In genomic region chr12:131425468-131425867, GRCh38 we compare ENCODE assay signal across 1 cellular context.
TF ChIP-seq lines count a peak whose summit lies in the region.

No MANE protein-coding gene starts in this region.

TF ChIP-seq in K562, 482 proteins besides CTCF, POLR2A, EP300 and RAD21 (continued from another document):
- TF ChIP-seq ATF3 (IDR thresholded peaks at IDR 0.05) (peak; percentile 8; the same call in 1 of the 2 replicates), ATF3 (CRISPR knock-in tag; conservative IDR thresholded peaks at IDR 0.05) (no peak), U2AF2 (optimal IDR thresholded peaks at IDR 0.05; ENCODE audit: low read depth, low read length) (no peak), PHB2 (IDR thresholded peaks at IDR 0.05; ENCODE audit: low read depth) (no peak), MBD1 (CRISPR knock-in tag; IDR thresholded peaks at IDR 0.05) (no peak), ZBTB7A (IDR thresholded peaks at IDR 0.05; ENCODE audit: borderline replicate concordance, control insufficient read depth, low read depth, low read length) (0 out of 2 replicates have a peak, but pooled peaks have one; percentile 36), CREB3 (tag; conservative IDR thresholded peaks at IDR 0.05; ENCODE audit: low read depth) (no peak), ELK3 (CRISPR knock-in tag; IDR thresholded peaks at IDR 0.05) (no peak)
